9 cellular contexts compared by ENCODE assay signal in the genomic region with DNA sequence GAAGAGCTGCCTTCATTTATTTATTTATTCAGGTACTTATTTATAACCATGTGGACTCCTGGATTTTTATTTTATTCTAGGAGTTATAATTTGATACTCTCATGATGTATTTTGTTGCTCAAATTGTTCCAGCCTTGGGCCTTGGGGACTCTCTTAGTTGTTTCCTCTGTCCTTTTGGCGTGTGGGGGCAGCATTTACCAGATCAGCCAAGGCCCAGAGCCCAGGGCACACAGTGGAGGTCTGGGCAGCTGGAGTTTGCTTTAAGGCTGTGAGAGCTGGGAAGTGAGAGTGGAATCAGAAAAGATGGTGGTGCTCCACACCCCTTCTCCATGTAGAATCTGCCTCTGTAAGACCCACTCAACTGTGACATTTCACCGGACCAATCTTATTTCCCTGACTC.
DNase-seq lines count a peak whose midpoint lies in the region; FAIRE-seq and TF ChIP-seq lines count a peak whose summit lies in the region.
"Had no signal": no experiment of that assay in that cellular context is flagged by ENCODE, and none has a peak within 500 bp of the region (broad histone marks: within the 10 kb centered on the region; RNA-seq: fewer than 3 reads in every experiment).

No MANE protein-coding gene starts in this region.

- H3K9me3 Mint-ChIP-seq in progenitor cell of endocrine pancreas (ENCODE audit: low read depth): no peaks in the 10 kb centered on the region

- H3K27ac Mint-ChIP-seq in progenitor cell of endocrine pancreas: no peak overlapping the region

- H3K4me3 Mint-ChIP-seq in progenitor cell of endocrine pancreas (ENCODE audit: low read depth): no peak overlapping the region

- intact Hi-C loops in posterior vena cava (cut with DNase I): no loop called here

- no peaks in the 10 kb centered on the region for H3K36me3 Mint-ChIP-seq in progenitor cell of endocrine pancreas (ENCODE audit: insufficient read depth)

- no peak for FAIRE-seq in RCC 7860 (lab: Jason Lieb, UNC)

- H3K27me3 Mint-ChIP-seq in progenitor cell of endocrine pancreas: peaks cover 36% of the 10 kb centered on the region

- peak; percentile 38 for DNase-seq in Daoy (ENCODE audit: low read depth)
- DNase-seq in RCC 7860 (ENCODE audit: low spot score): peak; percentile 22
- DNase-seq in glomerular visceral epithelial cell (ENCODE audit: extremely low spot score): peak; percentile 11
- DNase-seq in posterior vena cava (ENCODE audit: low spot score): peak; percentile 63
- no peak for DNase-seq in HPDE6-E6E7 (ENCODE audit: extremely low spot score)
- no peak for DNase-seq in progenitor cell of endocrine pancreas (ENCODE audit: low spot score, unreplicated experiment)
- DNase-seq in NCI-H2081 (lab: John Stamatoyannopoulos, UW): no peak
- no peak for DNase-seq in NCI-H2107 (lab: John Stamatoyannopoulos, UW)
- DNase-seq: Calu3 had no signal

- no peak for TF ChIP-seq CTCF in progenitor cell of endocrine pancreas (IDR thresholded peaks at IDR 0.05; ENCODE audit: unreplicated experiment)

- peaks cover 16% of the 10 kb centered on the region for H3K4me1 Mint-ChIP-seq in progenitor cell of endocrine pancreas (ENCODE audit: low read depth)

Comparison
In these comparisons a context has a peak if more than half of its experiments do, and no peak if none do; other contexts are left out.
1. DNase-seq: peak in Daoy (single experiment), RCC 7860 (single experiment), glomerular visceral epithelial cell (single experiment) and posterior vena cava (single experiment); none in HPDE6-E6E7 (single experiment), progenitor cell of endocrine pancreas (single experiment), NCI-H2081 (0 of 2) and NCI-H2107 (single experiment).